8 cellular contexts compared by ENCODE assay signal in genomic region chr3:50358927-50359759, GRCh38. TPM values are rescaled to one million over a fixed set of nuclear protein-coding genes. Genes with fewer than 3 reads are reported as not detected.
DNase-seq lines count a peak whose midpoint lies in the region; ATAC-seq and TF ChIP-seq lines count a peak whose summit lies in the region.

Gene TMEM115, minus strand, starts transcription at chr3:50359521. Its CDS starts 458 bp downstream, at chr3:50359063.

- peaks cover 41% of the 10 kb centered on the region for H3K36me3 Mint-ChIP-seq in activated T-helper 17 cell treated with anti-CD3 and anti-CD28 coated beads, Interleukin-2, amount 50 U/mL, for 72 hours (ENCODE audit: low read depth)
- peaks cover 0 to 5% of the 10 kb centered on the region in 2 donors for H3K36me3 Mint-ChIP-seq in naive B cell
- H3K36me3 Mint-ChIP-seq in stimulated activated memory B cell treated with anti-CD40 and anti-IgM and Interleukin-4, amounts not matched to agents 10 μg/mL and 1 μg/mL and 100 μg/mL, for 72 hours, result peaks cover 12% of the 10 kb centered on the region

- H3K27ac ChIP-seq in RWPE1, result peak within 1 kb of the TSS; percentile 77

- CTCF ChIA-PET in RWPE1 (lab: Yijun Ruan, JAX), result no interaction called here

- peaks cover 15% of the 10 kb centered on the region for H3K4me1 Mint-ChIP-seq in activated T-helper 17 cell treated with anti-CD3 and anti-CD28 coated beads, Interleukin-2, amount 50 U/mL, for 72 hours
- peaks cover 31 to 49% (median 47%) of the 10 kb centered on the region in 3 donors for H3K4me1 Mint-ChIP-seq in naive B cell
- H3K4me1 Mint-ChIP-seq in stimulated activated memory B cell treated with anti-CD40 and anti-IgM and Interleukin-4, amounts not matched to agents 10 μg/mL and 1 μg/mL and 100 μg/mL, for 72 hours, result peaks cover 59% of the 10 kb centered on the region

- H3K4me3 Mint-ChIP-seq in activated T-helper 17 cell treated with anti-CD3 and anti-CD28 coated beads, Interleukin-2, amount 50 U/mL, for 72 hours, result peak within 1 kb of the TSS; percentile 93
- H3K4me3 Mint-ChIP-seq in naive B cell, result peak within 1 kb of the TSS; percentile 95 to 98 (median 97)
- peak within 1 kb of the TSS; percentile 99 for H3K4me3 Mint-ChIP-seq in stimulated activated memory B cell treated with anti-CD40 and anti-IgM and Interleukin-4, amounts not matched to agents 10 μg/mL and 1 μg/mL and 100 μg/mL, for 72 hours

- H3K4me3 ChIP-seq in LNCaP clone FGC (ENCODE audit: low read depth, low read length), result peak within 1 kb of the TSS; percentile 92

- H3K9me3 Mint-ChIP-seq in activated T-helper 17 cell treated with anti-CD3 and anti-CD28 coated beads, Interleukin-2, amount 50 U/mL, for 72 hours, result no peaks in the 10 kb centered on the region
- no peaks in the 10 kb centered on the region for H3K9me3 Mint-ChIP-seq in naive B cell
- H3K9me3 Mint-ChIP-seq in stimulated activated memory B cell treated with anti-CD40 and anti-IgM and Interleukin-4, amounts not matched to agents 10 μg/mL and 1 μg/mL and 100 μg/mL, for 72 hours, result no peaks in the 10 kb centered on the region

- POLR2A ChIA-PET in RWPE1 (lab: Yijun Ruan, JAX; ENCODE audit: low non-redundant PET), result no interaction called here

- TF ChIP-seq CTCF in LNCaP clone FGC (IDR thresholded peaks at IDR 0.05; ENCODE audit: control insufficient read depth, extremely low read depth, insufficient read depth), result no peak
- TF ChIP-seq CTCF in RWPE1 (conservative IDR thresholded peaks at IDR 0.05; ENCODE audit: low read depth), result no peak

- peak within 1 kb of the TSS; percentile 97 for H3K27ac Mint-ChIP-seq in activated T-helper 17 cell treated with anti-CD3 and anti-CD28 coated beads, Interleukin-2, amount 50 U/mL, for 72 hours
- peak within 1 kb of the TSS; percentile 88 to 97 (median 96) for H3K27ac Mint-ChIP-seq in naive B cell
- peak within 1 kb of the TSS; percentile 92 for H3K27ac Mint-ChIP-seq in stimulated activated memory B cell treated with anti-CD40 and anti-IgM and Interleukin-4, amounts not matched to agents 10 μg/mL and 1 μg/mL and 100 μg/mL, for 72 hours

- peak; percentile 100 for ATAC-seq in activated T-helper 17 cell treated with anti-CD3 and anti-CD28 coated beads, Interleukin-2, amount 50 U/mL, for 72 hours (replicated peaks)
- ATAC-seq in naive B cell (ENCODE audit: low read depth in 2 of 2), result peak; percentile 100
- ATAC-seq in stimulated activated memory B cell treated with anti-CD40 and anti-IgM and Interleukin-4, amounts not matched to agents 10 μg/mL and 1 μg/mL and 100 μg/mL, for 72 hours, result peak; percentile 100

- H3K27me3 Mint-ChIP-seq in activated T-helper 17 cell treated with anti-CD3 and anti-CD28 coated beads, Interleukin-2, amount 50 U/mL, for 72 hours, result no peaks in the 10 kb centered on the region
- H3K27me3 Mint-ChIP-seq in naive B cell, result no peaks in the 10 kb centered on the region
- H3K27me3 Mint-ChIP-seq in stimulated activated memory B cell treated with anti-CD40 and anti-IgM and Interleukin-4, amounts not matched to agents 10 μg/mL and 1 μg/mL and 100 μg/mL, for 72 hours, result no peaks in the 10 kb centered on the region

- DNase-seq in Daoy (ENCODE audit: low read depth) (peak; percentile 97), GOT3 (lab: John Stamatoyannopoulos, UW) (peak; percentile 91), LNCaP clone FGC (ENCODE audit: low read depth) (peak; percentile 95), RWPE1 (ENCODE audit: low spot score) (peak; percentile 88), fibroblast of gingiva (ENCODE audit: low read depth) (peak; percentile 99), naive B cell (peak; percentile 93)

RNA-seq across cellular contexts. Expression of gene TMEM115, which starts in this region (rescaled TPM):
- 26.6 and 33.9 TPM in 2 replicates for total RNA-seq in Daoy (2014; rRNA removed; shearing (Covaris generic))
- 10 to 100 TPM; 14.3 to 21.9 TPM for total RNA-seq in activated T-helper 17 cell treated with anti-CD3 and anti-CD28 coated beads, Interleukin-2, amount 50 U/mL, for 72 hours
- polyA plus RNA-seq in naive B cell (ENCODE audit: low read depth in 6 of 6), result 10 to 100 TPM; 24.5 to 34.1 (median 31.6) TPM

Comparison
In these comparisons a context has a peak if more than half of its experiments do, and no peak if none do; other contexts are left out.
1. Peak in every context shown above with its lines: DNase-seq, ATAC-seq, H3K4me3 ChIP-seq and H3K27ac ChIP-seq.